Comparison of ENCODE assay signal across 18 cellular contexts in the genomic region with DNA sequence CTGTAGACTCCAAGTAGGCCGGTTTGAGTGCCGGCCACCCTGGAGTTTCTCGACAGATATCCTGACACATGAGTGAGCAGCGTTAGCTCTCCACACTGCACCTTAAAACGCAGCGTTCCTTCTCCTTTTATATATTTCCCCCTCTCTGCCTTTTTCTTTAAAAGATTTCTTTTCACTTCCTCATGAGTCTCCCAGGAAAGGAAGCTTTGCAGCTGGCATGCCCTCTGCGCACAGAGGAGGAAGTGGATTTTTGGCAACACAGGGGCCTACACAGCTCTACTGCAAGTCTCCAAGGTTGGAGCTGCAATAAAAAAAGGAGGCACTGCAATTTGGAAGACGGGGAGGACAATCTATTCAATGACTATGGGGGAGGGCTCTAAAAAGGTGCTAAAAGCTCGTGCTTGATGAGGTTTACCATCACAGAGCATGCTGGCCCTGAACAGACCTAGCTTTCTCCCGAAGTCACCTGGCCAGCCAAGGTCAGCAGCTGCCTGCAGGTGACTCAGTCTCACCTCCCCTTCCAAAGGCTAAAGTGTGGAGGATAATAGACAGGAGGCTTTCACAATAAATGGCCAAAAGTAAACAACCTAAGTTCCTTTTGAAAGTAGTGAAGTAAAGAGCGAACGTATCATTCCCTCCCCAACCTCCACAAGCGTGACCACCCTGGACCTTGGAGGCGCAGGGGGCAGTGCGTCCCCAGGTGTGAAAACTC.
DNase-seq lines count a peak whose midpoint lies in the region; ATAC-seq and TF ChIP-seq lines count a peak whose summit lies in the region.
"Had no signal": no experiment of that assay in that cellular context is flagged by ENCODE, and none has a peak within 500 bp of the region (broad histone marks: within the 10 kb centered on the region; RNA-seq: fewer than 3 reads in every experiment).

No MANE protein-coding gene starts in this region.

- TF ChIP-seq CTCF in endodermal cell (conservative IDR thresholded peaks at IDR 0.05) = no peak
- TF ChIP-seq CTCF in glutamatergic neuron (IDR thresholded peaks at IDR 0.05; ENCODE audit: partially characterized antibody, unreplicated experiment) = no peak

- no peaks in the 10 kb centered on the region for H3K4me1 ChIP-seq in endodermal cell (ENCODE audit: control insufficient read depth, insufficient read depth, low read length)
- H3K4me1 ChIP-seq in naive thymus-derived CD4-positive, alpha-beta T cell (ENCODE audit: control insufficient read depth in 2 of 2, insufficient read depth in 2 of 2, low read length in 2 of 2) = no peaks in the 10 kb centered on the region

- 89 to 91% methylated on average over 6 to 15 of the region's 15 CpGs for WGBS in endodermal cell (ENCODE audit: insufficient coverage in 1 of 2, insufficient read length in 1 of 2), 2 experiments

- H3K4me1 Mint-ChIP-seq in endodermal cell (peaks cover 6% of the 10 kb centered on the region), glutamatergic neuron (ENCODE audit: low read depth, unreplicated experiment) (peaks cover 13% of the 10 kb centered on the region)
- peaks cover 0 to 10% (median 0%) of the 10 kb centered on the region in 7 donors for H3K4me1 Mint-ChIP-seq in naive thymus-derived CD4-positive, alpha-beta T cell
- H3K4me1 Mint-ChIP-seq in activated T-cell treated with anti-CD3 and anti-CD28 coated beads, Interleukin-2, amount 50 U/mL, for 72 hours (ENCODE audit: low read depth) = no peaks in the 10 kb centered on the region
- H3K4me1 Mint-ChIP-seq: B cell had no signal

- H3K9me3 Mint-ChIP-seq in endodermal cell (no peaks in the 10 kb centered on the region), glutamatergic neuron (ENCODE audit: unreplicated experiment) (peaks cover 8% of the 10 kb centered on the region)
- no peaks in the 10 kb centered on the region for H3K9me3 Mint-ChIP-seq in naive thymus-derived CD4-positive, alpha-beta T cell
- H3K9me3 Mint-ChIP-seq in activated T-cell treated with anti-CD3 and anti-CD28 coated beads, Interleukin-2, amount 50 U/mL, for 72 hours = no peaks in the 10 kb centered on the region

- POLR2A ChIA-PET in naive thymus-derived CD4-positive, alpha-beta T cell (lab: Charles Lee) = interaction anchor here (0.6 to 0.7 kb wide), 2 partner anchors 17 to 84 kb away, joined by 3 read pairs; no protein-coding TSS in a partner anchor

- H3K27ac Mint-ChIP-seq in endodermal cell (peak overlapping the region; percentile 59), glutamatergic neuron (ENCODE audit: unreplicated experiment) (no peak overlapping the region)
- peak overlapping the region in 1 of 9 donors; percentile 51 for H3K27ac Mint-ChIP-seq in naive thymus-derived CD4-positive, alpha-beta T cell
- H3K27ac Mint-ChIP-seq in activated T-cell treated with anti-CD3 and anti-CD28 coated beads, Interleukin-2, amount 50 U/mL, for 72 hours = no peak overlapping the region
- H3K27ac Mint-ChIP-seq: activated naive CD8-positive, alpha-beta T cell; B cell had no signal

- peak; percentile 75 for DNase-seq in CD1c-positive myeloid dendritic cell (ENCODE audit: extremely low spot score)
- DNase-seq in NOMO-1 (lab: John Stamatoyannopoulos, UW; ENCODE audit: unreplicated experiment in 2 of 2) = peak; percentile 46 to 61
- DNase-seq in endodermal cell = no peak
- no peak for DNase-seq in naive thymus-derived CD4-positive, alpha-beta T cell
- DNase-seq in 8988T = no peak
- no peak for DNase-seq in activated T-cell treated with anti-CD3 and anti-CD28 coated beads, Interleukin-2, amount 50 U/mL, for 72 hours
- no peak for DNase-seq in glutamatergic neuron
- DNase-seq: activated CD4-positive, CD25-positive, alpha-beta regulatory T cell; cerebellar nuclear complex; DMS79; IMR-90; NCI-H1417; NCI-H446 treated with DMSO at 0.1 percent for 48 hours; stimulated activated naive CD4-positive, alpha-beta T cell had no signal

- H3K4me3 ChIP-seq in endodermal cell (ENCODE audit: low read length) = no peak overlapping the region
- no peak overlapping the region for H3K4me3 ChIP-seq in naive thymus-derived CD4-positive, alpha-beta T cell (ENCODE audit: low read length)
- H3K4me3 ChIP-seq: lung had no signal

- H3K36me3 Mint-ChIP-seq in endodermal cell (ENCODE audit: low read depth) (peaks cover 35% of the 10 kb centered on the region), glutamatergic neuron (ENCODE audit: unreplicated experiment) (peaks cover 8% of the 10 kb centered on the region)
- peaks cover 0 to 20% (median 5%) of the 10 kb centered on the region in 5 donors for H3K36me3 Mint-ChIP-seq in naive thymus-derived CD4-positive, alpha-beta T cell
- H3K36me3 Mint-ChIP-seq in activated T-cell treated with anti-CD3 and anti-CD28 coated beads, Interleukin-2, amount 50 U/mL, for 72 hours (ENCODE audit: insufficient read depth in 2 of 2) = no peaks in the 10 kb centered on the region

- no peaks in the 10 kb centered on the region for H3K9me3 ChIP-seq in endodermal cell (ENCODE audit: control insufficient read depth, low read length)
- H3K9me3 ChIP-seq in naive thymus-derived CD4-positive, alpha-beta T cell (ENCODE audit: control insufficient read depth in 2 of 3, low read length in 3 of 3) = no peaks in the 10 kb centered on the region

- peaks cover 32% of the 10 kb centered on the region for H3K36me3 ChIP-seq in endodermal cell (ENCODE audit: control insufficient read depth, insufficient read depth, low read length)
- H3K36me3 ChIP-seq in naive thymus-derived CD4-positive, alpha-beta T cell (ENCODE audit: control insufficient read depth in 2 of 3, insufficient read depth in 3 of 3, low read length in 3 of 3) = peaks cover 0 to 6% (median 6%) of the 10 kb centered on the region in 3 experiments

- peak; percentile 38 for ATAC-seq in naive thymus-derived CD4-positive, alpha-beta T cell
- ATAC-seq in activated T-cell treated with anti-CD3 and anti-CD28 coated beads, Interleukin-2, amount 50 U/mL, for 72 hours (replicated peaks in 1 of 2) = no peak
- ATAC-seq in HG02884 (IDR thresholded peaks at IDR 0.05; ENCODE audit: unreplicated experiment) = no peak

- CTCF ChIA-PET in naive thymus-derived CD4-positive, alpha-beta T cell (lab: Charles Lee) = no interaction called here

- H3K27ac ChIP-seq in endodermal cell (ENCODE audit: low read depth, low read length) = no peak overlapping the region
- H3K27ac ChIP-seq in naive thymus-derived CD4-positive, alpha-beta T cell (ENCODE audit: low read depth, low read length) = no peak overlapping the region

- H3K27me3 Mint-ChIP-seq in endodermal cell (ENCODE audit: insufficient read depth) = no peaks in the 10 kb centered on the region
- no peaks in the 10 kb centered on the region for H3K27me3 Mint-ChIP-seq in naive thymus-derived CD4-positive, alpha-beta T cell
- no peaks in the 10 kb centered on the region for H3K27me3 Mint-ChIP-seq in activated T-cell treated with anti-CD3 and anti-CD28 coated beads, Interleukin-2, amount 50 U/mL, for 72 hours (ENCODE audit: low read depth)
- peaks cover 6% of the 10 kb centered on the region for H3K27me3 Mint-ChIP-seq in glutamatergic neuron (ENCODE audit: unreplicated experiment)
- H3K27me3 Mint-ChIP-seq: activated naive CD8-positive, alpha-beta T cell; B cell had no signal

- intact Hi-C loops in naive thymus-derived CD4-positive, alpha-beta T cell (cut with micrococcal nuclease) = no loop called here

- H3K27me3 ChIP-seq in endodermal cell (ENCODE audit: control insufficient read depth, insufficient read depth, low read length, poor library complexity, severe bottlenecking) = no peaks in the 10 kb centered on the region
- no peaks in the 10 kb centered on the region for H3K27me3 ChIP-seq in naive thymus-derived CD4-positive, alpha-beta T cell (ENCODE audit: control insufficient read depth in 2 of 2, insufficient read depth in 2 of 2, low read length in 2 of 2)

- H3K9ac ChIP-seq in endodermal cell (ENCODE audit: extremely low read depth, low read length, poor library complexity, severe bottlenecking) = no peak overlapping the region

- H3K4me3 Mint-ChIP-seq in endodermal cell (no peak overlapping the region), glutamatergic neuron (ENCODE audit: unreplicated experiment) (no peak overlapping the region)
- no peak overlapping the region for H3K4me3 Mint-ChIP-seq in naive thymus-derived CD4-positive, alpha-beta T cell
- H3K4me3 Mint-ChIP-seq in activated T-cell treated with anti-CD3 and anti-CD28 coated beads, Interleukin-2, amount 50 U/mL, for 72 hours = no peak overlapping the region
- H3K4me3 Mint-ChIP-seq: activated naive CD8-positive, alpha-beta T cell; B cell had no signal

Comparison
In these comparisons a context has a peak if more than half of its experiments do, and no peak if none do; other contexts are left out.
1. DNase-seq: peak in CD1c-positive myeloid dendritic cell (single experiment) and NOMO-1 (2 of 2); none in endodermal cell (single experiment), naive thymus-derived CD4-positive, alpha-beta T cell (0 of 9), 8988T (single experiment), activated T-cell treated with anti-CD3 and anti-CD28 coated beads, Interleukin-2, amount 50 U/mL, for 72 hours (0 of 2) and glutamatergic neuron (single experiment).